20 cellular contexts compared by ENCODE assay signal in genomic region chr2:184113691-184114403, GRCh38.
DNase-seq lines count a peak whose midpoint lies in the region; ATAC-seq, FAIRE-seq and TF ChIP-seq lines count a peak whose summit lies in the region.
"Had no signal": no experiment of that assay in that cellular context is flagged by ENCODE, and none has a peak within 500 bp of the region (broad histone marks: within the 10 kb centered on the region; RNA-seq: fewer than 3 reads in every experiment).

No MANE protein-coding gene starts in this region.

- H3K36me3 ChIP-seq in breast epithelium (no peaks in the 10 kb centered on the region), astrocyte (ENCODE audit: insufficient read depth, low read length) (no peaks in the 10 kb centered on the region)

- H3K27ac ChIP-seq in breast epithelium (no peak overlapping the region), astrocyte (ENCODE audit: low read depth, low read length) (no peak overlapping the region)
- H3K27ac ChIP-seq: C4-2B, PC-9, SK-N-MC had no signal

- no peaks in the 10 kb centered on the region for H3K9me3 Mint-ChIP-seq in MCF 10A (ENCODE audit: unreplicated experiment)
- peaks cover 2% of the 10 kb centered on the region for H3K9me3 Mint-ChIP-seq in astrocyte (ENCODE audit: unreplicated experiment)
- H3K9me3 Mint-ChIP-seq: dendritic cell treated with granulocyte-macrophage colony-stimulating factor and Interleukin-4, amounts not matched to agents 40 ng/mL and 50 ng/mL, for 4 days; nephron had no signal

- H3K4me3 ChIP-seq in breast epithelium = no peak overlapping the region
- H3K4me3 ChIP-seq in astrocyte (ENCODE audit: insufficient read depth, low read depth, low read length) = no peak overlapping the region
- H3K4me3 ChIP-seq in retinal pigment epithelial cell (ENCODE audit: low read length) = no peak overlapping the region
- H3K4me3 ChIP-seq: PC-9, SK-N-MC had no signal

- H3K4me2 ChIP-seq in astrocyte (ENCODE audit: low read length) = peak overlapping the region; percentile 52
- H3K4me2 ChIP-seq: PC-9 had no signal

- DNase-seq in MCF 10A (ENCODE audit: unreplicated experiment) (peak; percentile 6), breast epithelium (ENCODE audit: low spot score in 2 of 2) (no peak), astrocyte (ENCODE audit: low read depth) (no peak), retinal pigment epithelial cell (ENCODE audit: low read depth) (peak; percentile 0), nucleus accumbens (lab: John Stamatoyannopoulos, UW) (no peak), NCI-H1417 treated with DMSO at 0.1 percent for 48 hours (lab: John Stamatoyannopoulos, UW) (no peak)
- DNase-seq in activated CD8-positive, alpha-beta memory T cell treated with anti-CD3 and anti-CD28 coated beads for 24 hours = no peak
- DNase-seq: 8988T; activated CD8-positive, alpha-beta memory T cell treated with anti-CD3 and anti-CD28 coated beads, Interleukin-2, amount 50 U/mL, for 48 hours; activated gamma-delta T cell treated with Interleukin-2 at 50 U/mL for 16 hours; mesenchymal stem cell; NCI-H1694 treated with DMSO at 0.1 percent for 48 hours; NCI-H510A treated with DMSO at 0.1 percent for 48 hours; PC-9; stimulated activated naive CD8-positive, alpha-beta T cell treated with anti-CD3 and anti-CD28 coated beads, Interleukin-15, Interleukin-2, amounts not matched to agents 100 U/mL and 50 U/mL, for 24 hours had no signal

- H3K4me1 Mint-ChIP-seq in MCF 10A (ENCODE audit: insufficient read depth, unreplicated experiment) (peaks cover 16% of the 10 kb centered on the region), astrocyte (ENCODE audit: low read depth, unreplicated experiment) (peaks cover 7% of the 10 kb centered on the region)
- H3K4me1 Mint-ChIP-seq: nephron had no signal

- H3K36me3 Mint-ChIP-seq in MCF 10A (ENCODE audit: insufficient read depth, unreplicated experiment) = no peaks in the 10 kb centered on the region
- H3K36me3 Mint-ChIP-seq in astrocyte (ENCODE audit: low read depth, unreplicated experiment) = no peaks in the 10 kb centered on the region

- no peak for FAIRE-seq in astrocyte (lab: Jason Lieb, UNC)

- CTCF ChIA-PET in MCF 10A (lab: Yijun Ruan, JAX) = interaction anchor here (0.5 kb wide), 1 partner anchor 231 kb away, joined by 3 read pairs; no protein-coding TSS in a partner anchor

- BruUV-seq in MCF 10A (replicated peaks; lab: Mats Ljungman, UMichigan) = no TSS peak

- H3K9ac ChIP-seq in astrocyte (ENCODE audit: low read length) = no peak overlapping the region

- intact Hi-C loops in MCF 10A (cut with micrococcal nuclease) = no loop called here
- intact Hi-C loops in breast epithelium (cut with DNase I; ENCODE audit: low total_unique reads) = loop anchor here (10.0 kb wide), 1 partner anchor 981 kb away; no protein-coding TSS in a partner anchor

- H3K4me1 ChIP-seq in breast epithelium (no peaks in the 10 kb centered on the region), astrocyte (ENCODE audit: insufficient read depth, low read length) (no peaks in the 10 kb centered on the region)

- ATAC-seq in HG03108 (IDR thresholded peaks at IDR 0.05; ENCODE audit: unreplicated experiment) = peak; percentile 54
- ATAC-seq: stimulated activated naive CD8-positive, alpha-beta T cell treated with anti-CD3 and anti-CD28 coated beads, Interleukin-15, Interleukin-2, amounts not matched to agents 100 U/mL and 50 U/mL, for 24 hours had no signal

- POLR2A ChIA-PET in MCF 10A (lab: Yijun Ruan, JAX) = no interaction called here

- H3K27me3 Mint-ChIP-seq in MCF 10A (ENCODE audit: insufficient read depth, unreplicated experiment) (no peaks in the 10 kb centered on the region), astrocyte (ENCODE audit: low read depth, unreplicated experiment) (no peaks in the 10 kb centered on the region)
- H3K27me3 Mint-ChIP-seq: dendritic cell treated with granulocyte-macrophage colony-stimulating factor and Interleukin-4, amounts not matched to agents 40 ng/mL and 50 ng/mL, for 4 days had no signal

- H3K79me2 ChIP-seq in astrocyte (ENCODE audit: insufficient read depth, low read length) = no peaks in the 10 kb centered on the region

- H3K27me3 ChIP-seq in breast epithelium (no peaks in the 10 kb centered on the region), astrocyte (ENCODE audit: insufficient read depth, low read length) (no peaks in the 10 kb centered on the region)

- H3K4me3 Mint-ChIP-seq in MCF 10A (ENCODE audit: unreplicated experiment) (no peak overlapping the region), astrocyte (ENCODE audit: unreplicated experiment) (no peak overlapping the region)
- H3K4me3 Mint-ChIP-seq: dendritic cell treated with granulocyte-macrophage colony-stimulating factor and Interleukin-4, amounts not matched to agents 40 ng/mL and 50 ng/mL, for 4 days; nephron had no signal

- H4K20me1 ChIP-seq in astrocyte (ENCODE audit: insufficient read depth, low read length) = no peaks in the 10 kb centered on the region

- TF ChIP-seq CTCF in MCF 10A (IDR thresholded peaks at IDR 0.05; ENCODE audit: unreplicated experiment) = no peak
- no peak for TF ChIP-seq CTCF in breast epithelium (IDR thresholded peaks at IDR 0.05)
- TF ChIP-seq CTCF in astrocyte (IDR thresholded peaks at IDR 0.05; ENCODE audit: insufficient read depth, low read depth, low read length) = no peak
- no peak for TF ChIP-seq CTCF in retinal pigment epithelial cell (conservative IDR thresholded peaks at IDR 0.05; ENCODE audit: low read depth, low read length)

- H3K27ac Mint-ChIP-seq in MCF 10A (ENCODE audit: low read depth, unreplicated experiment) (peak overlapping the region; percentile 52), astrocyte (ENCODE audit: unreplicated experiment) (peak overlapping the region; percentile 63)
- H3K27ac Mint-ChIP-seq: dendritic cell treated with granulocyte-macrophage colony-stimulating factor and Interleukin-4, amounts not matched to agents 40 ng/mL and 50 ng/mL, for 4 days; nephron had no signal

- H3K9me3 ChIP-seq in breast epithelium (no peaks in the 10 kb centered on the region), astrocyte (ENCODE audit: insufficient read depth, low read depth, low read length) (no peaks in the 10 kb centered on the region)

- TF ChIP-seq POLR2A in breast epithelium (IDR thresholded peaks at IDR 0.05) = no peak

- H2AFZ ChIP-seq in astrocyte (ENCODE audit: low read depth, low read length) = no peak overlapping the region
- H2AFZ ChIP-seq: PC-9 had no signal

Comparison
In these comparisons a context has a peak if more than half of its experiments do, and no peak if none do; other contexts are left out.
1. DNase-seq: peak in MCF 10A (single experiment) and retinal pigment epithelial cell (single experiment); none in breast epithelium (0 of 2), astrocyte (single experiment), nucleus accumbens (0 of 56), activated CD8-positive, alpha-beta memory T cell treated with anti-CD3 and anti-CD28 coated beads for 24 hours (single experiment) and NCI-H1417 treated with DMSO at 0.1 percent for 48 hours (single experiment).